8 cellular contexts compared by ENCODE assay signal in genomic region chr17:64506201-64506575, GRCh38. TPM values are rescaled to one million over a fixed set of nuclear protein-coding genes. Genes with fewer than 3 reads are reported as not detected.
A peak's percentile ranks its signal among the peaks of the same experiment; 100 is the strongest.
DNase-seq lines count a peak whose midpoint lies in the region; ATAC-seq lines count a peak whose summit lies in the region.

TSS of gene DDX5 (minus strand) at chr17:64506289. CDS start at chr17:64506119, 170 bp downstream.

- peak; percentile 61 to 67 for ATAC-seq in CD4-positive, CD25-positive, alpha-beta regulatory T cell (ENCODE audit: low read depth in 2 of 2)
- peak; percentile 60 for ATAC-seq in GM19463 (IDR thresholded peaks at IDR 0.05; ENCODE audit: unreplicated experiment)

- peaks cover 0 to 5% (median 0%) of the 10 kb centered on the region in 7 donors for H3K9me3 Mint-ChIP-seq in CD4-positive, CD25-positive, alpha-beta regulatory T cell

- peaks cover 68% of the 10 kb centered on the region for H3K36me3 Mint-ChIP-seq in CD4-positive, CD25-positive, alpha-beta regulatory T cell

- H3K4me3 ChIP-seq in CD4-positive, CD25-positive, alpha-beta regulatory T cell (ENCODE audit: low read depth, low read length): peak within 1 kb of the TSS; percentile 100
- peak within 1 kb of the TSS; percentile 95 for H3K4me3 ChIP-seq in effector memory CD4-positive, alpha-beta T cell (ENCODE audit: insufficient read depth, low read depth, low read length, poor library complexity, severe bottlenecking)

- peak within 1 kb of the TSS; percentile 99 for H3K27ac ChIP-seq in CD4-positive, CD25-positive, alpha-beta regulatory T cell (ENCODE audit: insufficient read depth, low read length, poor library complexity, severe bottlenecking)
- peak within 1 kb of the TSS; percentile 98 for H3K27ac ChIP-seq in effector memory CD4-positive, alpha-beta T cell (ENCODE audit: insufficient read depth, low read length, poor library complexity, severe bottlenecking)

- peak within 1 kb of the TSS; percentile 100 for H3K27ac Mint-ChIP-seq in CD4-positive, CD25-positive, alpha-beta regulatory T cell

- no peaks in the 10 kb centered on the region for H3K27me3 ChIP-seq in CD4-positive, CD25-positive, alpha-beta regulatory T cell (ENCODE audit: control insufficient read depth, insufficient read depth, low read length)
- H3K27me3 ChIP-seq in effector memory CD4-positive, alpha-beta T cell (replicated peaks; ENCODE audit: control insufficient read depth, insufficient read depth, low read length, poor library complexity, severe bottlenecking): no peaks in the 10 kb centered on the region

- H3K36me3 ChIP-seq in CD4-positive, CD25-positive, alpha-beta regulatory T cell (ENCODE audit: control insufficient read depth, insufficient read depth, low read length): peaks cover 59% of the 10 kb centered on the region
- peaks cover 54% of the 10 kb centered on the region for H3K36me3 ChIP-seq in effector memory CD4-positive, alpha-beta T cell (ENCODE audit: control insufficient read depth, insufficient read depth, low read length)

- DNase-seq in CD4-positive, CD25-positive, alpha-beta regulatory T cell: peak; percentile 92 to 98 (median 97)
- DNase-seq in HPDE6-E6E7 (ENCODE audit: extremely low spot score) (peak; percentile 96), NOMO-1 (lab: John Stamatoyannopoulos, UW; ENCODE audit: unreplicated experiment in 2 of 2) (peak; percentile 97), medulla oblongata (ENCODE audit: extremely low spot score) (peak; percentile 95)
- DNase-seq in activated CD8-positive, alpha-beta memory T cell treated with anti-CD3 and anti-CD28 coated beads for 24 hours: peak; percentile 99
- peak; percentile 95 to 97 (median 95) for DNase-seq in effector memory CD4-positive, alpha-beta T cell
- DNase-seq in stimulated activated CD4-positive, alpha-beta T cell treated with anti-CD3 and anti-CD28 coated beads, TNF-alpha, amount 100 ng/mL, for 48 hours (ENCODE audit: low read depth in 3 of 3): peak; percentile 94 to 98 (median 96)

- H3K4me1 ChIP-seq in CD4-positive, CD25-positive, alpha-beta regulatory T cell (ENCODE audit: control insufficient read depth, insufficient read depth, low read length, poor library complexity, severe bottlenecking): peaks cover 51% of the 10 kb centered on the region
- H3K4me1 ChIP-seq in effector memory CD4-positive, alpha-beta T cell (ENCODE audit: control insufficient read depth, insufficient read depth, low read length, poor library complexity, severe bottlenecking): peaks cover 34% of the 10 kb centered on the region

- H3K4me1 Mint-ChIP-seq in CD4-positive, CD25-positive, alpha-beta regulatory T cell: peaks cover 5 to 69% (median 51%) of the 10 kb centered on the region in 4 donors

- H3K27me3 Mint-ChIP-seq in CD4-positive, CD25-positive, alpha-beta regulatory T cell: peaks cover 19% of the 10 kb centered on the region

- no peaks in the 10 kb centered on the region for H3K9me3 ChIP-seq in CD4-positive, CD25-positive, alpha-beta regulatory T cell (ENCODE audit: control insufficient read depth in 2 of 2, low read length in 2 of 2)
- no peaks in the 10 kb centered on the region for H3K9me3 ChIP-seq in effector memory CD4-positive, alpha-beta T cell (ENCODE audit: control insufficient read depth, low read length)

- H3K4me3 Mint-ChIP-seq in CD4-positive, CD25-positive, alpha-beta regulatory T cell: peak within 1 kb of the TSS; percentile 88 to 100 (median 99)

RNA-seq across cellular contexts. Expression of gene DDX5, which starts in this region (rescaled TPM):
- total RNA-seq in CD4-positive, CD25-positive, alpha-beta regulatory T cell: 2,976 TPM
- polyA plus RNA-seq in CD4-positive, CD25-positive, alpha-beta regulatory T cell: 1,000 to 10,000 TPM in 3 of 4 donors, 100 to 1,000 TPM in 1; 887 to 1,222 (median 1,070) TPM

Comparison
In these comparisons a context has a peak if more than half of its experiments do, and no peak if none do; other contexts are left out.
1. Peak in every context shown above with its lines: DNase-seq, ATAC-seq, H3K4me3 ChIP-seq and H3K27ac ChIP-seq.